ENCODE assay signal across 14 cellular contexts in genomic region chr2:203869610-203870042, GRCh38. TPM values are rescaled to one million over a fixed set of nuclear protein-coding genes. Genes with fewer than 3 reads are reported as not detected.
DNase-seq lines count a peak whose midpoint lies in the region; ATAC-seq and TF ChIP-seq lines count a peak whose summit lies in the region.
"Had no signal": no experiment of that assay in that cellular context is flagged by ENCODE, and none has a peak within 500 bp of the region (broad histone marks: within the 10 kb centered on the region; RNA-seq: fewer than 3 reads in every experiment).

No MANE protein-coding gene starts in this region.

- H3K4me1 ChIP-seq in OCI-LY3 (ENCODE audit: low read length) (peaks cover 53% of the 10 kb centered on the region), mucosa of descending colon (ENCODE audit: low read depth) (no peaks in the 10 kb centered on the region)
- H3K4me1 ChIP-seq: vagina had no signal

- H3K4me1 Mint-ChIP-seq in activated T-cell treated with anti-CD3 and anti-CD28 coated beads, Interleukin-2, amount 50 U/mL, for 24 hours (ENCODE audit: low read depth) = peaks cover 85% of the 10 kb centered on the region

- H3K27ac Mint-ChIP-seq in activated T-cell treated with anti-CD3 and anti-CD28 coated beads, Interleukin-2, amount 50 U/mL, for 24 hours = peak overlapping the region; percentile 97
- H3K27ac Mint-ChIP-seq: HFFc6 had no signal

- ATAC-seq in mucosa of descending colon = peak; percentile 58
- ATAC-seq: left ventricle myocardium superior had no signal

- peak overlapping the region; percentile 94 for H3K4me3 Mint-ChIP-seq in activated T-cell treated with anti-CD3 and anti-CD28 coated beads, Interleukin-2, amount 50 U/mL, for 24 hours
- H3K4me3 Mint-ChIP-seq: HFFc6 had no signal

- H3K27ac ChIP-seq in OCI-LY3 (ENCODE audit: low read length) = no peak overlapping the region; the same call in 1 of the 2 replicates
- no peak overlapping the region for H3K27ac ChIP-seq in brain microvascular endothelial cell
- H3K27ac ChIP-seq: vagina had no signal

- H3K36me3 Mint-ChIP-seq in activated T-cell treated with anti-CD3 and anti-CD28 coated beads, Interleukin-2, amount 50 U/mL, for 24 hours (ENCODE audit: low read depth) = peaks cover 70% of the 10 kb centered on the region

- DNase-seq in DMS153 (lab: John Stamatoyannopoulos, UW) = peak; percentile 53
- DNase-seq in activated T-cell treated with anti-CD3 and anti-CD28 coated beads, Interleukin-2, amount 50 U/mL, for 24 hours = peak; percentile 71
- peak in 1 of 3 donors; percentile 51 for DNase-seq in mucosa of descending colon
- no peak for DNase-seq in NCI-H187 treated with DMSO at 0.1 percent for 48 hours (lab: John Stamatoyannopoulos, UW)
- no peak for DNase-seq in brain microvascular endothelial cell
- no peak for DNase-seq in NCI-H2227 (lab: John Stamatoyannopoulos, UW; ENCODE audit: unreplicated experiment)
- DNase-seq in SW 1271 (lab: John Stamatoyannopoulos, UW) = no peak
- DNase-seq: HFFc6, left ventricle myocardium superior, NCI-H1694, Right ventricle myocardium superior had no signal

- H3K36me3 ChIP-seq in OCI-LY3 (replicated peaks; ENCODE audit: low read depth, low read length) (no peaks in the 10 kb centered on the region), mucosa of descending colon (ENCODE audit: low read depth) (no peaks in the 10 kb centered on the region), brain microvascular endothelial cell (replicated peaks) (no peaks in the 10 kb centered on the region)
- H3K36me3 ChIP-seq: vagina had no signal

- H3K9me3 Mint-ChIP-seq in activated T-cell treated with anti-CD3 and anti-CD28 coated beads, Interleukin-2, amount 50 U/mL, for 24 hours = peaks cover 2% of the 10 kb centered on the region
- H3K9me3 Mint-ChIP-seq: HFFc6 had no signal

- in situ Hi-C loops in brain microvascular endothelial cell (cut with HindIII; ENCODE audit: low pct_ligation_motif_present, low sequenced_read_pairs) = no loop called here

- H3K9me3 ChIP-seq in OCI-LY3 (ENCODE audit: insufficient read depth, low read length) (no peaks in the 10 kb centered on the region), mucosa of descending colon (no peaks in the 10 kb centered on the region)
- H3K9me3 ChIP-seq: vagina had no signal

- intact Hi-C loops in mucosa of descending colon (cut with DNase I, micrococcal nuclease) = no loop called here

- H3K79me2 ChIP-seq in OCI-LY3 (ENCODE audit: low read length) = no peaks in the 10 kb centered on the region

- H2AFZ ChIP-seq in OCI-LY3 (ENCODE audit: low read depth, low read length) = peak overlapping the region; percentile 37; the same call in 1 of the 2 replicates

- peak overlapping the region; percentile 81 for H3K4me2 ChIP-seq in OCI-LY3 (ENCODE audit: low read length)

- H3K4me3 ChIP-seq in OCI-LY3 (ENCODE audit: low read length) (0 out of 2 replicates have a peak overlapping the region, but pooled peaks have one; percentile 0), mucosa of descending colon (no peak overlapping the region), brain microvascular endothelial cell (ENCODE audit: low read depth, low read length) (no peak overlapping the region)
- H3K4me3 ChIP-seq: vagina had no signal

- H3K27me3 Mint-ChIP-seq in activated T-cell treated with anti-CD3 and anti-CD28 coated beads, Interleukin-2, amount 50 U/mL, for 24 hours = no peaks in the 10 kb centered on the region

- H3K9ac ChIP-seq in OCI-LY3 (ENCODE audit: low read length) = peak overlapping the region; percentile 8; the same call in 1 of the 2 replicates

- peaks cover 17% of the 10 kb centered on the region for H3K27me3 ChIP-seq in OCI-LY3 (ENCODE audit: low read depth, low read length)
- no peaks in the 10 kb centered on the region for H3K27me3 ChIP-seq in brain microvascular endothelial cell (replicated peaks)
- H3K27me3 ChIP-seq: vagina had no signal

- H4K20me1 ChIP-seq in OCI-LY3 (ENCODE audit: insufficient read depth, low read length) = no peaks in the 10 kb centered on the region

- TF ChIP-seq CTCF in OCI-LY3 (IDR thresholded peaks at IDR 0.05; ENCODE audit: low read depth, low read length) (no peak), mucosa of descending colon (IDR thresholded peaks at IDR 0.05) (no peak), brain microvascular endothelial cell (IDR thresholded peaks at IDR 0.05; ENCODE audit: low read depth, low read length, missing control alignments) (no peak)

RNA-seq across cellular contexts. Expression of gene CTLA4, which starts 2.1 kb away (rescaled TPM):
- under 1 TPM; 0.14 to 0.96 (median 0.51) TPM for total RNA-seq in mucosa of descending colon
- total RNA-seq: HFFc6, left ventricle myocardium superior, osteocyte had no signal

Comparison
In these comparisons a context has a peak if more than half of its experiments do, and no peak if none do; other contexts are left out.
1. DNase-seq: peak in DMS153 (single experiment) and activated T-cell treated with anti-CD3 and anti-CD28 coated beads, Interleukin-2, amount 50 U/mL, for 24 hours (single experiment); none in NCI-H187 treated with DMSO at 0.1 percent for 48 hours (single experiment), brain microvascular endothelial cell (single experiment), NCI-H2227 (single experiment) and SW 1271 (0 of 2).